8 cellular contexts compared by ENCODE assay signal in genomic region chr17:40355123-40355803, GRCh38. TPM values are rescaled to one million over a fixed set of nuclear protein-coding genes. Genes with fewer than 3 reads are reported as not detected.
DNase-seq lines count a peak whose midpoint lies in the region; ATAC-seq lines count a peak whose summit lies in the region.

No MANE protein-coding gene starts in this region.

- H3K4me1 Mint-ChIP-seq in immature natural killer cell = peaks cover 5 to 20% of the 10 kb centered on the region in 2 donors

- no peaks in the 10 kb centered on the region for H3K9me3 Mint-ChIP-seq in immature natural killer cell

- peak overlapping the region in 4 of 6 donors; percentile 28 to 80 (median 35) for H3K27ac Mint-ChIP-seq in immature natural killer cell

- H3K36me3 Mint-ChIP-seq in immature natural killer cell = peaks cover 0 to 11% (median 10%) of the 10 kb centered on the region in 3 donors

- peak; percentile 31 for DNase-seq in DMS114 treated with DMSO at 0.1 percent for 48 hours (lab: John Stamatoyannopoulos, UW; ENCODE audit: unreplicated experiment)
- peak; percentile 95 for DNase-seq in HuH-7.5 (ENCODE audit: low spot score)
- peak; percentile 46 for DNase-seq in T1000 (lab: John Stamatoyannopoulos, UW)
- DNase-seq in astrocyte of the hippocampus (ENCODE audit: low read depth, low spot score) = peak; percentile 82
- DNase-seq in immature natural killer cell = peak; percentile 75 to 77 (median 76)
- DNase-seq in stimulated activated CD4-positive, alpha-beta T cell treated with anti-CD3 and anti-CD28 coated beads, Interleukin-1b, Interleukin-23, amount 100 ng/mL, for 24 hours (ENCODE audit: low read depth in 4 of 4, low spot score in 1 of 4) = peak; percentile 52 to 74 (median 66)
- no peak for DNase-seq in kidney glomerular epithelial cell (lab: John Stamatoyannopoulos, UW)

- no peak overlapping the region for H3K4me3 Mint-ChIP-seq in immature natural killer cell

- ATAC-seq in GM21390 (IDR thresholded peaks at IDR 0.05; ENCODE audit: unreplicated experiment) = no peak

- peaks cover 3 to 5% (median 4%) of the 10 kb centered on the region in 3 donors for H3K27me3 Mint-ChIP-seq in immature natural killer cell (ENCODE audit: low read depth in 3 of 3)

RNA-seq across cellular contexts. Expression of gene GJD3, which starts 9.3 kb away (rescaled TPM):
- under 1 TPM in 2 of 3 donors, not detected in 1; 0.40 to 0.68 TPM for polyA plus RNA-seq in immature natural killer cell

RNA-seq across cellular contexts. Expression of gene RARA, which starts 46.3 kb away (rescaled TPM):
- polyA plus RNA-seq in immature natural killer cell = 10 to 100 TPM in 1 of 3 donors, 1 to 10 TPM in 2; 4.6 to 12.1 (median 4.6) TPM
